ENCODE assay signal across 20 cellular contexts in genomic region chr6:81690073-81690472, GRCh38.
"Had no signal": no experiment of that assay in that cellular context is flagged by ENCODE, and none has a peak within 500 bp of the region (broad histone marks: within the 10 kb centered on the region; RNA-seq: fewer than 3 reads in every experiment).

No MANE protein-coding gene starts in this region.

- H3K4me3 ChIP-seq: esophagus muscularis mucosa, hepatocyte, psoas muscle, right lobe of liver, spleen, testis, tibial nerve had no signal

- H3K79me2 ChIP-seq: hepatocyte, parathyroid adenoma had no signal

- H3K9me3 ChIP-seq: esophagus muscularis mucosa, psoas muscle, right lobe of liver, spleen, testis, tibial nerve had no signal

- H3K4me1 ChIP-seq: esophagus muscularis mucosa, parathyroid adenoma, psoas muscle, right lobe of liver, spleen, testis, tibial nerve had no signal

- H3K27ac ChIP-seq: epithelial cell of prostate, esophagus muscularis mucosa, hepatocyte, parathyroid adenoma, psoas muscle, right lobe of liver, spleen, testis, tibial nerve had no signal

- DNase-seq: effector memory CD4-positive, alpha-beta T cell; foreskin fibroblast; left colon; mesendoderm; naive B cell; psoas muscle; retina; right lobe of liver; spleen; stimulated activated CD4-positive, alpha-beta T cell treated with anti-CD3 and anti-CD28 coated beads, Interleukin-15, amount 100 ng/mL, for 24 hours; stimulated activated CD4-positive, alpha-beta T cell treated with anti-CD3 and anti-CD28 coated beads, Interleukin-1b, Interleukin-23, amount 100 ng/mL, for 48 hours; stimulated activated CD4-positive, alpha-beta T cell treated with anti-CD3 and anti-CD28 coated beads, Interleukin-4, amount 100 ng/mL, for 4 hours; stimulated activated naive B cell treated with anti-CD40 and anti-IgM and Interleukin-4, amounts not matched to agents 10 μg/mL and 1 μg/mL and 100 μg/mL, for 72 hours; stimulated activated naive CD8-positive, alpha-beta T cell treated with anti-CD3 and anti-CD28 coated beads, Interleukin-15, amount 100 ng/mL, for 72 hours; testis had no signal

- H3K4me2 ChIP-seq: hepatocyte had no signal

- ATAC-seq: left colon; psoas muscle; right lobe of liver; stimulated activated naive B cell treated with anti-CD40 and anti-IgM and Interleukin-4, amounts not matched to agents 10 μg/mL and 1 μg/mL and 100 μg/mL, for 72 hours; stimulated activated naive CD8-positive, alpha-beta T cell treated with anti-CD3 and anti-CD28 coated beads, Interleukin-15, amount 100 ng/mL, for 72 hours had no signal

- H3K27me3 ChIP-seq: esophagus muscularis mucosa, hepatocyte, right lobe of liver, spleen, testis, tibial nerve had no signal

- H2AFZ ChIP-seq: hepatocyte, parathyroid adenoma had no signal

- H3K36me3 ChIP-seq: esophagus muscularis mucosa, right lobe of liver, spleen, tibial nerve had no signal
